1 cellular context compared by ENCODE assay signal in the genomic region with DNA sequence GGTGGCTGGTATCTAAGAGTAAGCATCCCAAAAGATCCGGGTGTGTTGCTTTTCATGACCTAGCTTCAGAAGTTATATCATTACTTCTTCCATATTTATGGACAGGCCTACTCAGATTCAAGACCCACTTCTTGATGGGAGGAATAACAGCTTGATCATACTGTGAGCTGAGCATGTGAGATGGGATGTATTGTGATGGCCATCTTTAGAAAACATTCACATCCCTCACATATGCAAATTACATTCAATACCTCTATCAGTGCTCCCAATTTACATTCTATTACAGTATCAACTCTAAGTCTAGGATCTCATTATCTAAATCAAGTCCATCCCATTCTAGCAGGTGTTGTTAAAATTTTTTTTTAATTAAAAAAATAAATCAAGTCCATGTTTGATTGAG.
A peak's percentile ranks its signal among the peaks of the same experiment; 100 is the strongest.
TF ChIP-seq lines count a peak whose summit lies in the region.

No MANE protein-coding gene starts in this region.

TF ChIP-seq in GM23338, 12 proteins besides CTCF, POLR2A, EP300 and RAD21:
- TF ChIP-seq, protein P1, sequence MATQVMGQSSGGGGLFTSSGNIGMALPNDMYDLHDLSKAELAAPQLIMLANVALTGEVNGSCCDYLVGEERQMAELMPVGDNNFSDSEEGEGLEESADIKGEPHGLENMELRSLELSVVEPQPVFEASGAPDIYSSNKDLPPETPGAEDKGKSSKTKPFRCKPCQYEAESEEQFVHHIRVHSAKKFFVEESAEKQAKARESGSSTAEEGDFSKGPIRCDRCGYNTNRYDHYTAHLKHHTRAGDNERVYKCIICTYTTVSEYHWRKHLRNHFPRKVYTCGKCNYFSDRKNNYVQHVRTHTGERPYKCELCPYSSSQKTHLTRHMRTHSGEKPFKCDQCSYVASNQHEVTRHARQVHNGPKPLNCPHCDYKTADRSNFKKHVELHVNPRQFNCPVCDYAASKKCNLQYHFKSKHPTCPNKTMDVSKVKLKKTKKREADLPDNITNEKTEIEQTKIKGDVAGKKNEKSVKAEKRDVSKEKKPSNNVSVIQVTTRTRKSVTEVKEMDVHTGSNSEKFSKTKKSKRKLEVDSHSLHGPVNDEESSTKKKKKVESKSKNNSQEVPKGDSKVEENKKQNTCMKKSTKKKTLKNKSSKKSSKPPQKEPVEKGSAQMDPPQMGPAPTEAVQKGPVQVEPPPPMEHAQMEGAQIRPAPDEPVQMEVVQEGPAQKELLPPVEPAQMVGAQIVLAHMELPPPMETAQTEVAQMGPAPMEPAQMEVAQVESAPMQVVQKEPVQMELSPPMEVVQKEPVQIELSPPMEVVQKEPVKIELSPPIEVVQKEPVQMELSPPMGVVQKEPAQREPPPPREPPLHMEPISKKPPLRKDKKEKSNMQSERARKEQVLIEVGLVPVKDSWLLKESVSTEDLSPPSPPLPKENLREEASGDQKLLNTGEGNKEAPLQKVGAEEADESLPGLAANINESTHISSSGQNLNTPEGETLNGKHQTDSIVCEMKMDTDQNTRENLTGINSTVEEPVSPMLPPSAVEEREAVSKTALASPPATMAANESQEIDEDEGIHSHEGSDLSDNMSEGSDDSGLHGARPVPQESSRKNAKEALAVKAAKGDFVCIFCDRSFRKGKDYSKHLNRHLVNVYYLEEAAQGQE (IDR thresholded peaks at IDR 0.05; ENCODE audit: unreplicated experiment) = no peak
- TF ChIP-seq NANOG (IDR thresholded peaks at IDR 0.05; ENCODE audit: borderline replicate concordance) = peak; percentile 53; the same call in 1 of the 2 replicates
- TF ChIP-seq, protein P2, sequence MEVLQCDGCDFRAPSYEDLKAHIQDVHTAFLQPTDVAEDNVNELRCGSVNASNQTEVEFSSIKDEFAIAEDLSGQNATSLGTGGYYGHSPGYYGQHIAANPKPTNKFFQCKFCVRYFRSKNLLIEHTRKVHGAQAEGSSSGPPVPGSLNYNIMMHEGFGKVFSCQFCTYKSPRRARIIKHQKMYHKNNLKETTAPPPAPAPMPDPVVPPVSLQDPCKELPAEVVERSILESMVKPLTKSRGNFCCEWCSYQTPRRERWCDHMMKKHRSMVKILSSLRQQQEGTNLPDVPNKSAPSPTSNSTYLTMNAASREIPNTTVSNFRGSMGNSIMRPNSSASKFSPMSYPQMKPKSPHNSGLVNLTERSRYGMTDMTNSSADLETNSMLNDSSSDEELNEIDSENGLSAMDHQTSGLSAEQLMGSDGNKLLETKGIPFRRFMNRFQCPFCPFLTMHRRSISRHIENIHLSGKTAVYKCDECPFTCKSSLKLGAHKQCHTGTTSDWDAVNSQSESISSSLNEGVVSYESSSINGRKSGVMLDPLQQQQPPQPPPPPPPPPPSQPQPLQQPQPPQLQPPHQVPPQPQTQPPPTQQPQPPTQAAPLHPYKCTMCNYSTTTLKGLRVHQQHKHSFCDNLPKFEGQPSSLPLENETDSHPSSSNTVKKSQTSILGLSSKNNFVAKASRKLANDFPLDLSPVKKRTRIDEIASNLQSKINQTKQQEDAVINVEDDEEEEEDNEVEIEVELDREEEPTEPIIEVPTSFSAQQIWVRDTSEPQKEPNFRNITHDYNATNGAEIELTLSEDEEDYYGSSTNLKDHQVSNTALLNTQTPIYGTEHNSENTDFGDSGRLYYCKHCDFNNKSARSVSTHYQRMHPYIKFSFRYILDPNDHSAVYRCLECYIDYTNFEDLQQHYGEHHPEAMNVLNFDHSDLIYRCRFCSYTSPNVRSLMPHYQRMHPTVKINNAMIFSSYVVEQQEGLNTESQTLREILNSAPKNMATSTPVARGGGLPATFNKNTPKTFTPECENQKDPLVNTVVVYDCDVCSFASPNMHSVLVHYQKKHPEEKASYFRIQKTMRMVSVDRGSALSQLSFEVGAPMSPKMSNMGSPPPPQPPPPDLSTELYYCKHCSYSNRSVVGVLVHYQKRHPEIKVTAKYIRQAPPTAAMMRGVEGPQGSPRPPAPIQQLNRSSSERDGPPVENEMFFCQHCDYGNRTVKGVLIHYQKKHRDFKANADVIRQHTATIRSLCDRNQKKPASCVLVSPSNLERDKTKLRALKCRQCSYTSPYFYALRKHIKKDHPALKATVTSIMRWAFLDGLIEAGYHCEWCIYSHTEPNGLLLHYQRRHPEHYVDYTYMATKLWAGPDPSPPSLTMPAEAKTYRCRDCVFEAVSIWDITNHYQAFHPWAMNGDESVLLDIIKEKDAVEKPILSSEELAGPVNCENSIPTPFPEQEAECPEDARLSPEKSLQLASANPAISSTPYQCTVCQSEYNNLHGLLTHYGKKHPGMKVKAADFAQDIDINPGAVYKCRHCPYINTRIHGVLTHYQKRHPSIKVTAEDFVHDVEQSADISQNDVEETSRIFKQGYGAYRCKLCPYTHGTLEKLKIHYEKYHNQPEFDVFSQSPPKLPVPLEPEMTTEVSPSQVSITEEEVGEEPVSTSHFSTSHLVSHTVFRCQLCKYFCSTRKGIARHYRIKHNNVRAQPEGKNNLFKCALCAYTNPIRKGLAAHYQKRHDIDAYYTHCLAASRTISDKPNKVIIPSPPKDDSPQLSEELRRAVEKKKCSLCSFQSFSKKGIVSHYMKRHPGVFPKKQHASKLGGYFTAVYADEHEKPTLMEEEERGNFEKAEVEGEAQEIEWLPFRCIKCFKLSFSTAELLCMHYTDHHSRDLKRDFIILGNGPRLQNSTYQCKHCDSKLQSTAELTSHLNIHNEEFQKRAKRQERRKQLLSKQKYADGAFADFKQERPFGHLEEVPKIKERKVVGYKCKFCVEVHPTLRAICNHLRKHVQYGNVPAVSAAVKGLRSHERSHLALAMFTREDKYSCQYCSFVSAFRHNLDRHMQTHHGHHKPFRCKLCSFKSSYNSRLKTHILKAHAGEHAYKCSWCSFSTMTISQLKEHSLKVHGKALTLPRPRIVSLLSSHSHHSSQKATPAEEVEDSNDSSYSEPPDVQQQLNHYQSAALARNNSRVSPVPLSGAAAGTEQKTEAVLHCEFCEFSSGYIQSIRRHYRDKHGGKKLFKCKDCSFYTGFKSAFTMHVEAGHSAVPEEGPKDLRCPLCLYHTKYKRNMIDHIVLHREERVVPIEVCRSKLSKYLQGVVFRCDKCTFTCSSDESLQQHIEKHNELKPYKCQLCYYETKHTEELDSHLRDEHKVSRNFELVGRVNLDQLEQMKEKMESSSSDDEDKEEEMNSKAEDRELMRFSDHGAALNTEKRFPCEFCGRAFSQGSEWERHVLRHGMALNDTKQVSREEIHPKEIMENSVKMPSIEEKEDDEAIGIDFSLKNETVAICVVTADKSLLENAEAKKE (CRISPR knock-in tag; IDR thresholded peaks at IDR 0.05) = 0 out of 2 replicates have a peak, but pooled peaks have one; percentile 2
- no peak for TF ChIP-seq CREB1 (CRISPR knock-in tag; IDR thresholded peaks at IDR 0.05; ENCODE audit: low read depth)
- TF ChIP-seq JUNB (IDR thresholded peaks at IDR 0.05; ENCODE audit: unreplicated experiment) = no peak
TF ChIP-seq in GM23338: peak in this region for 2.
